Comparison of ENCODE assay signal across 10 cellular contexts in the genomic region with DNA sequence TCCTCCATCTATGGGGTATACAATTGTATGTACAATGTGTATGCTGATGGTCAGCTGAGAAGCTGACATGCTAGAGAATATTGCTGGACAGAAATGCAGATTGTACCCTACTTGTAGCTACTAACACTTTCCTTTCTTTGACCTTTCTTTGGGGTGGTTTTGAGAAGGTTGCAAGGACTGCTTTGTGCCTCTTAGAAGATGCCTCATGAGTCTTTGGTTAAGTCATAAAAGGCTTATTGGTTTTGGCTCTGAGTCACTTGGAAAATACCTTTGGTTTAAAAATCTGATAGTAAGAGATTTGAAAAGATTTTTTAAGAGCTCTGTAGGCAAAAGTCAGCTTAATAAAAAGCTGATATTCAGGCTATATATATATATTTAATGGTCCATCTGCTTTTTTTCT.
DNase-seq lines count a peak whose midpoint lies in the region; ATAC-seq lines count a peak whose summit lies in the region.
"Had no signal": no experiment of that assay in that cellular context is flagged by ENCODE, and none has a peak within 500 bp of the region (broad histone marks: within the 10 kb centered on the region; RNA-seq: fewer than 3 reads in every experiment).

No MANE protein-coding gene starts in this region.

- intact Hi-C loops in posterior vena cava (cut with DNase I): loop anchor here in 1 of 2 donors (10.0 kb wide), 1 partner anchor 315 kb away; no protein-coding TSS in a partner anchor

- peak; percentile 66 for ATAC-seq in GM18498 (IDR thresholded peaks at IDR 0.05; ENCODE audit: unreplicated experiment)
- ATAC-seq in GM19452 (IDR thresholded peaks at IDR 0.05; ENCODE audit: unreplicated experiment): peak; percentile 63
- peak; percentile 84 for ATAC-seq in HG03039 (IDR thresholded peaks at IDR 0.05; ENCODE audit: unreplicated experiment)

- DNase-seq in astrocyte of the hippocampus (ENCODE audit: low read depth, low spot score) (peak; percentile 33), NCI-H226 (no peak), occipital lobe (lab: John Stamatoyannopoulos, UW) (no peak), medulla oblongata (ENCODE audit: extremely low spot score) (no peak), posterior vena cava (ENCODE audit: low spot score) (no peak)
- DNase-seq: NCI-H1092, T-helper 9 cell had no signal
